Comparison of ENCODE assay signal across 1 cellular context in genomic region chr3:37138816-37139215, GRCh38.
TF ChIP-seq lines count a peak whose summit lies in the region.

No MANE protein-coding gene starts in this region.

TF ChIP-seq in K562, 482 proteins besides CTCF, POLR2A, EP300 and RAD21 (continued from another document):
- TF ChIP-seq ZSCAN32 (CRISPR knock-in tag; IDR thresholded peaks at IDR 0.05) (no peak), ETS2 (tag; IDR thresholded peaks at IDR 0.05; ENCODE audit: borderline replicate concordance, poor library complexity, severe bottlenecking) (no peak), RBM22 (IDR thresholded peaks at IDR 0.05; ENCODE audit: low read depth, low read length, poor library complexity, severe bottlenecking) (no peak), BCLAF1 (IDR thresholded peaks at IDR 0.05; ENCODE audit: borderline replicate concordance in 1 of 2, control insufficient read depth in 1 of 2, low read depth in 2 of 2, low read length in 1 of 2) (no peak)
